21 cellular contexts compared by ENCODE assay signal in the genomic region with DNA sequence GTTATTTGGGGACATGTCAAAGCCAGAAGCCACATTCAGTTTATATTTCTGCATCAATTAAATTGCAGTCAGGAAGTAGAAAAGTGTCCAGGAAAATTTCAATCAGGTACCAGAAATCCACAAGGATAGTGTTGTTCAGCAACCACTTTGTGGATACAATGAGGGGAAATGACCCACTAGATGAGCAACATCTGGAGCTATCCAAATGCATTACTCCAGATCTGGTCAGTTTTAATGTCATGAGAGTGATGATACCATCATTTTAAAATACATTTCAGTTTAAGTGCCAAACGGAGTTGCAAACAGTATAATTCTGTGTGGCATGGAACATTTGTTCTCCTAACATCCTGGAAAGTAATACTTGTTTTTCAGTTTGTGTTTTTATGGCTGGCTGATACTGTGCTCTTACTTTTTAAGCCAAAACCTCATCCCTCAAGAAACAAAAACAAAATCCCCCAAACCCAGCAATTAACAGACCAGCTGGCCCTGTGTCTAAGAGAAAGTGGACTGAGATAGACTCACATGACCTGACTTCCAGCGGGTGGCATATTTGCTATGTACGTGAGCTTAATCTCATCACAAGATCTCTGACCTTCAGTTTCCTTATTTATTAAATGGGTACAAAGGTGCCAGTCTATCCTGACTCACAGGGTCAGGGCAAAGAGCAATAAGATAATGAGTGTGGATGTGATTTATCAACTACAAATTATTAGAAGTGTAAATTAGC. TPM values are rescaled to one million over a fixed set of nuclear protein-coding genes. Genes with fewer than 3 reads are reported as not detected.
DNase-seq lines count a peak whose midpoint lies in the region; ATAC-seq, FAIRE-seq and TF ChIP-seq lines count a peak whose summit lies in the region.
"Had no signal": no experiment of that assay in that cellular context is flagged by ENCODE, and none has a peak within 500 bp of the region (broad histone marks: within the 10 kb centered on the region; RNA-seq: fewer than 3 reads in every experiment).

No MANE protein-coding gene starts in this region.

- peak; percentile 26 for FAIRE-seq in endometrium (lab: Jason Lieb, UNC)
- FAIRE-seq: bronchial epithelial cell had no signal

- intact Hi-C loops in Right ventricle myocardium inferior (cut with DNase I), result no loop called here

- ATAC-seq in Right ventricle myocardium inferior (no peak), GM21529 (IDR thresholded peaks at IDR 0.05; ENCODE audit: unreplicated experiment) (no peak)
- ATAC-seq: WTC11 had no signal

- DNase-seq in LNCaP clone FGC (ENCODE audit: low read depth), result peak; percentile 85
- peak; percentile 46 for DNase-seq in NCI-H748 treated with DMSO at 0.1 percent for 48 hours (lab: John Stamatoyannopoulos, UW)
- DNase-seq in mucosa of gallbladder (ENCODE audit: low spot score), result peak; percentile 60
- DNase-seq in activated gamma-delta T cell (lab: John Stamatoyannopoulos, UW), result no peak
- no peak for DNase-seq in Right ventricle myocardium inferior (ENCODE audit: missing footprints)
- DNase-seq in activated CD4-positive, CD25-positive, alpha-beta regulatory T cell treated with anti-CD3 and anti-CD28 coated beads, Interleukin-2, amount 50 U/mL, for 72 hours, result no peak
- DNase-seq: activated CD8-positive, alpha-beta memory T cell treated with anti-CD3 and anti-CD28 coated beads for 24 hours; H7; IMR-90; naive B cell; NCI-H2171; stimulated activated CD4-positive, alpha-beta T cell treated with anti-CD3 and anti-CD28 coated beads, Interleukin-4, amount 100 ng/mL, for 4 hours; substantia nigra had no signal

- TF ChIP-seq CTCF in LNCaP clone FGC (IDR thresholded peaks at IDR 0.05; ENCODE audit: control insufficient read depth, extremely low read depth, insufficient read depth), result no peak

- no peak overlapping the region for H3K4me3 ChIP-seq in LNCaP clone FGC (ENCODE audit: low read depth, low read length)
- H3K4me3 ChIP-seq: esophagus muscularis mucosa, lung, skin epidermis had no signal

RNA-seq across cellular contexts. Expression of gene CNKSR3, which starts 58.8 kb away (rescaled TPM):
- total RNA-seq in mucosa of gallbladder, result 39.0 TPM
- 20.0 TPM for total RNA-seq in Right ventricle myocardium inferior
- total RNA-seq: T-helper 1 cell treated with Interleukin-12 subunit alpha and Interleukin-12 subunit beta and Interleukin-4 antibody, amounts not matched to agents 30 ng/mL and 1 ng/mL, for 36 hours had no signal

Comparison
In these comparisons a context has a peak if more than half of its experiments do, and no peak if none do; other contexts are left out.
1. DNase-seq: peak in LNCaP clone FGC (single experiment), NCI-H748 treated with DMSO at 0.1 percent for 48 hours (single experiment) and mucosa of gallbladder (single experiment); none in activated gamma-delta T cell (single experiment), Right ventricle myocardium inferior (single experiment) and activated CD4-positive, CD25-positive, alpha-beta regulatory T cell treated with anti-CD3 and anti-CD28 coated beads, Interleukin-2, amount 50 U/mL, for 72 hours (single experiment).